6 cellular contexts compared by ENCODE assay signal in genomic region chr9:38848966-38849365, GRCh38.
DNase-seq lines count a peak whose midpoint lies in the region; ATAC-seq, FAIRE-seq and TF ChIP-seq lines count a peak whose summit lies in the region.
"Not testable (repeated sequence)": the region's sequence is repeated elsewhere in the genome, so short reads cannot be mapped to it uniquely, and the experiment has no call there.

No MANE protein-coding gene starts in this region.

- no CpG with 5 or more reads among the region's 10 CpGs for WGBS in GM12878 (ENCODE audit: insufficient coverage, insufficient replicate concordance, low lambda C conversion rate, missing lambda C conversion rate)
- no CpG with 5 or more reads among the region's 10 CpGs for WGBS in K562 (ENCODE audit: insufficient coverage, low coverage, missing lambda C conversion rate)
- WGBS in HepG2 (ENCODE audit: low lambda C conversion rate): no CpG with 5 or more reads among the region's 10 CpGs

- intact Hi-C loops in HCT116 (cut with micrococcal nuclease); GM12878 (cut with micrococcal nuclease; ENCODE audit: unreplicated experiment); K562 (cut with micrococcal nuclease); HepG2 (cut with micrococcal nuclease; ENCODE audit: unreplicated experiment): not testable (repeated sequence)

- TF ChIP-seq POLR2A in HCT116 (IDR thresholded peaks at IDR 0.05; ENCODE audit: borderline replicate concordance, extremely low read depth, insufficient read depth, insufficient read length); GM12878 (IDR thresholded peaks at IDR 0.05; ENCODE audit: low read depth, low read length); K562 (conservative IDR thresholded peaks at IDR 0.05); HepG2 (IDR thresholded peaks at IDR 0.05; ENCODE audit: insufficient read depth in 1 of 2, low read depth in 2 of 2, low read length in 2 of 2): not testable (repeated sequence)

- H3K36me3 Mint-ChIP-seq in GM23338 (ENCODE audit: low read depth); WTC11: not testable (repeated sequence)

- H4K20me1 ChIP-seq in GM23338 (replicated peaks; ENCODE audit: insufficient read depth); HCT116 (ENCODE audit: insufficient read depth); GM12878 (ENCODE audit: control insufficient read depth, insufficient read depth); K562 (replicated peaks; ENCODE audit: control insufficient read depth, insufficient read depth, low read length); HepG2 (ENCODE audit: insufficient read depth, low read length): not testable (repeated sequence)

- H3K9ac ChIP-seq in HCT116 (ENCODE audit: low read length); GM12878 (ENCODE audit: control insufficient read depth, insufficient read depth, low read length); K562 (ENCODE audit: insufficient read depth in 1 of 2, low read depth in 2 of 2, low read length in 2 of 2); HepG2 (ENCODE audit: insufficient read depth, low read depth, low read length): not testable (repeated sequence)

- peak; percentile 85 for ATAC-seq in GM23338
- ATAC-seq in HCT116: peak; percentile 85
- ATAC-seq in WTC11: peak; percentile 84
- ATAC-seq in GM12878: peak; percentile 62; the same call in 2 of the 3 replicates
- ATAC-seq in K562: peak; percentile 62; the same call in 2 of the 3 replicates
- peak; percentile 77 for ATAC-seq in HepG2

- RAD21 ChIA-PET in HCT116 (lab: Charles Lee; ENCODE audit: low non-redundant PET in 1 of 2, low total read pairs in 2 of 2, uncharacterized antibody in 2 of 2, unreplicated experiment in 2 of 2); GM12878 (lab: Charles Lee; ENCODE audit: unreplicated experiment): not testable (repeated sequence)

- POLR2A ChIA-PET in HCT116 (lab: Charles Lee); WTC11 (lab: Charles Lee); GM12878 (lab: Charles Lee); K562 (lab: Yijun Ruan, JAX); HepG2 (lab: Yijun Ruan, JAX): not testable (repeated sequence)

- not testable (repeated sequence) for H3K36me3 ChIP-seq in GM23338 (ENCODE audit: insufficient read depth); HCT116 (ENCODE audit: control insufficient read depth in 1 of 2, insufficient read depth in 2 of 2, low read length in 2 of 2); GM12878 (ENCODE audit: control insufficient read depth in 2 of 2, insufficient read depth in 2 of 2, low read length in 1 of 2); K562 (ENCODE audit: control insufficient read depth, insufficient read depth, low read length); HepG2 (replicated peaks in 1 of 2; ENCODE audit: control insufficient read depth in 1 of 2, insufficient read depth in 2 of 2, low read length in 2 of 2)

- CTCF ChIA-PET in HCT116 (lab: Charles Lee); WTC11 (lab: Charles Lee); GM12878 (lab: Yijun Ruan, JAX); K562 (lab: Yijun Ruan, JAX; ENCODE audit: low intra/inter-chr PET ratio); HepG2 (lab: Yijun Ruan, JAX; ENCODE audit: low intra/inter-chr PET ratio, low total read pairs): not testable (repeated sequence)

- SMC1A ChIA-PET in GM12878 (lab: Charles Lee; ENCODE audit: uncharacterized antibody, unreplicated experiment): not testable (repeated sequence)

- TF ChIP-seq CTCF in GM23338 (conservative IDR thresholded peaks at IDR 0.05; ENCODE audit: low read depth in 2 of 2); HCT116 (IDR thresholded peaks at IDR 0.05 in 2 of 3, conservative IDR thresholded peaks at IDR 0.05 in 1 of 3; ENCODE audit: borderline replicate concordance in 1 of 3, insufficient read depth in 1 of 3, low read depth in 2 of 3, low read length in 2 of 3); WTC11 (IDR thresholded peaks at IDR 0.05); GM12878 (IDR thresholded peaks at IDR 0.05 in 2 of 3, conservative IDR thresholded peaks at IDR 0.05 in 1 of 3; ENCODE audit: control insufficient read depth in 2 of 3, extremely low read depth in 1 of 3, insufficient read depth in 1 of 3, low read depth in 3 of 3, low read length in 3 of 3); K562 (IDR thresholded peaks at IDR 0.05 in 2 of 3, conservative IDR thresholded peaks at IDR 0.05 in 1 of 3; ENCODE audit: insufficient read depth in 2 of 3, low read depth in 1 of 3, low read length in 3 of 3); HepG2 (CRISPR knock-in tag; IDR thresholded peaks at IDR 0.05): not testable (repeated sequence)

- H3F3A ChIP-seq in GM23338 (replicated peaks; ENCODE audit: low read depth): not testable (repeated sequence)

- not testable (repeated sequence) for H3K4me2 ChIP-seq in GM23338; HCT116 (ENCODE audit: low read length); GM12878 (ENCODE audit: control insufficient read depth, insufficient read depth); K562 (ENCODE audit: insufficient read depth, low read length); HepG2 (ENCODE audit: low read depth, low read length)

- H3K79me2 ChIP-seq in GM23338 (replicated peaks; ENCODE audit: insufficient read depth); HCT116 (ENCODE audit: insufficient read depth, low read length); GM12878 (ENCODE audit: control insufficient read depth, insufficient read depth, low read length); K562 (ENCODE audit: control insufficient read depth, insufficient read depth, low read length); HepG2 (ENCODE audit: insufficient read depth, low read length): not testable (repeated sequence)

- H3K9me3 Mint-ChIP-seq in GM23338, WTC11: not testable (repeated sequence)

- TF ChIP-seq RAD21 in HCT116 (IDR thresholded peaks at IDR 0.05; ENCODE audit: low read depth); GM12878 (IDR thresholded peaks at IDR 0.05; ENCODE audit: insufficient read depth, low read depth, low read length); K562 (CRISPR knock-in tag; conservative IDR thresholded peaks at IDR 0.05 in 1 of 2, IDR thresholded peaks at IDR 0.05 in 1 of 2); HepG2 (CRISPR knock-in tag; IDR thresholded peaks at IDR 0.05): not testable (repeated sequence)

- BruUV-seq in HCT116 (replicated peaks; lab: Mats Ljungman, UMichigan); GM12878 (replicated peaks; lab: Mats Ljungman, UMichigan); K562 (replicated peaks; lab: Mats Ljungman, UMichigan); HepG2 (replicated peaks; lab: Mats Ljungman, UMichigan): not testable (repeated sequence)

- not testable (repeated sequence) for H3K4me3 Mint-ChIP-seq in GM23338, WTC11

- not testable (repeated sequence) for DNase-seq in GM23338 (ENCODE audit: low spot score); HCT116 (ENCODE audit: low read depth, low spot score); WTC11 (ENCODE audit: low spot score); GM12878 (ENCODE audit: low read depth, low spot score); K562 (ENCODE audit: extremely low read depth in 1 of 4, low spot score in 3 of 4); HepG2 (ENCODE audit: low spot score)

- H3K9me3 ChIP-seq in HCT116 (ENCODE audit: control insufficient read depth in 1 of 2, insufficient read depth in 1 of 2, low read depth in 1 of 2, low read length in 2 of 2); GM12878 (replicated peaks; ENCODE audit: control insufficient read depth, insufficient read depth, low read length); K562 (replicated peaks; ENCODE audit: control insufficient read depth, insufficient read depth, low read depth, low read length); HepG2 (ENCODE audit: low read length): not testable (repeated sequence)

- not testable (repeated sequence) for H3K4me3 ChIP-seq in GM23338; HCT116 (replicated peaks in 1 of 2; ENCODE audit: low read depth in 1 of 2, low read length in 2 of 2); GM12878; K562; HepG2 (replicated peaks in 1 of 3; ENCODE audit: insufficient read depth in 1 of 3, low read depth in 2 of 3, low read length in 3 of 3)

- H3K27ac ChIP-seq in GM23338 (ENCODE audit: low read depth); HCT116 (ENCODE audit: low read depth, low read length); GM12878 (ENCODE audit: control insufficient read depth, insufficient read depth); K562 (ENCODE audit: extremely low read depth, low read depth, low read length); HepG2 (ENCODE audit: extremely low read length, insufficient read depth, low read length): not testable (repeated sequence)

- H3K27me3 ChIP-seq in GM23338 (ENCODE audit: insufficient read depth); HCT116 (ENCODE audit: insufficient read depth, low read length); GM12878 (replicated peaks in 1 of 2; ENCODE audit: control insufficient read depth in 2 of 2, insufficient read depth in 2 of 2, low read length in 1 of 2); K562 (ENCODE audit: control insufficient read depth in 2 of 2, insufficient read depth in 2 of 2, low read length in 2 of 2); HepG2 (ENCODE audit: control insufficient read depth in 1 of 2, insufficient read depth in 2 of 2, low read length in 2 of 2): not testable (repeated sequence)

- not testable (repeated sequence) for H3K27ac Mint-ChIP-seq in GM23338, WTC11

- H3K4me1 ChIP-seq in GM23338 (ENCODE audit: insufficient read depth); HCT116 (ENCODE audit: control insufficient read depth in 1 of 2, insufficient read depth in 2 of 2, low read length in 2 of 2); GM12878 (ENCODE audit: control insufficient read depth, insufficient read depth, low read length); K562 (replicated peaks in 1 of 2; ENCODE audit: control insufficient read depth in 2 of 2, insufficient read depth in 2 of 2, low read length in 2 of 2); HepG2 (ENCODE audit: insufficient read depth, low read length): not testable (repeated sequence)

- H3K9me2 ChIP-seq in GM23338 (ENCODE audit: insufficient read depth); HCT116 (ENCODE audit: insufficient read depth): not testable (repeated sequence)

- not testable (repeated sequence) for FAIRE-seq in GM12878 (lab: Jason Lieb, UNC); K562 (lab: Jason Lieb, UNC); HepG2 (lab: Jason Lieb, UNC)

- not testable (repeated sequence) for H3K4me1 Mint-ChIP-seq in GM23338, WTC11

- H3K9me1 ChIP-seq in K562 (ENCODE audit: control insufficient read depth, insufficient read depth, low read length): not testable (repeated sequence)

- TF ChIP-seq EP300 in GM12878 (IDR thresholded peaks at IDR 0.05; ENCODE audit: borderline replicate concordance in 1 of 2, control insufficient read depth in 1 of 2, low read depth in 2 of 2, low read length in 2 of 2); K562 (IDR thresholded peaks at IDR 0.05; ENCODE audit: low read length); HepG2 (IDR thresholded peaks at IDR 0.05; ENCODE audit: low read depth in 2 of 2, low read length in 2 of 2); HepG2 (CRISPR knock-in tag; IDR thresholded peaks at IDR 0.05; ENCODE audit: borderline replicate concordance): not testable (repeated sequence)

- in situ Hi-C loops in GM12878 (cut with MboI); K562 (cut with MboI); HepG2 (cut with HindIII; ENCODE audit: extremely low pct_ligation_motif_present, low pct_unique_long_range_greater_than_20kb): not testable (repeated sequence)

- H2AFZ ChIP-seq in GM23338; HCT116 (ENCODE audit: low read depth, low read length, poor library complexity, severe bottlenecking); GM12878 (ENCODE audit: control insufficient read depth, low read depth, low read length); K562 (ENCODE audit: low read depth, low read length); HepG2 (ENCODE audit: low read length): not testable (repeated sequence)

- not testable (repeated sequence) for H3K27me3 Mint-ChIP-seq in GM23338 (ENCODE audit: insufficient read depth, low read depth, poor library complexity); WTC11 (ENCODE audit: low read depth)
